ENCODE assay signal across 1 cellular context in the genomic region with DNA sequence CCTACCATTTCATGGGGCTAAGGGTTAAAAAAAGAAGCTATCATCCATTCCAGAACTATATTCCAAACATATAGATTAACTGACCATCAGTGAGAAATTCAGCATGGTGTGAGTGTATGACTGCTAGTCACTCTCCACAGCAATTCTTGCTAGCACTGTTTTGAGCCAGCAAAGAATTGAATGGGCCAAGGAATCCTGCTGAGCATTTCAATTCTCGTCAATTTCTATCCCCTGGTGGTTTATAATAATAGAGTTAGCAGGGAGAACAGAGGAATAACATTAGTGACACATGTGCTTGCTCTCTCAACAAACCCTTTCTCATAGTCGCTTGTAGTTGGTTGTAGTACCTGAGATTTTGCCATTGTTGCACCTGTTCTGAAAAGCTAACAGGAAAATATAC.
TF ChIP-seq lines count a peak whose summit lies in the region.

No MANE protein-coding gene starts in this region.

TF ChIP-seq in GM23338, 12 proteins besides CTCF, POLR2A, EP300 and RAD21 (continued from another document):
- TF ChIP-seq ETS1 (IDR thresholded peaks at IDR 0.05) (no peak), REST (IDR thresholded peaks at IDR 0.05; ENCODE audit: unreplicated experiment) (no peak), CREB1 (CRISPR knock-in tag; IDR thresholded peaks at IDR 0.05; ENCODE audit: low read depth) (no peak), POLR2AphosphoS5 (IDR thresholded peaks at IDR 0.05; ENCODE audit: low read depth) (no peak), ZNF114 (CRISPR knock-in tag; IDR thresholded peaks at IDR 0.05) (no peak), NANOG (IDR thresholded peaks at IDR 0.05; ENCODE audit: borderline replicate concordance) (no peak), EZH2 (IDR thresholded peaks at IDR 0.05; ENCODE audit: low read depth, unreplicated experiment) (no peak), EZH2phosphoT487 (IDR thresholded peaks at IDR 0.05; ENCODE audit: unreplicated experiment) (no peak)
- TF ChIP-seq, protein P1, sequence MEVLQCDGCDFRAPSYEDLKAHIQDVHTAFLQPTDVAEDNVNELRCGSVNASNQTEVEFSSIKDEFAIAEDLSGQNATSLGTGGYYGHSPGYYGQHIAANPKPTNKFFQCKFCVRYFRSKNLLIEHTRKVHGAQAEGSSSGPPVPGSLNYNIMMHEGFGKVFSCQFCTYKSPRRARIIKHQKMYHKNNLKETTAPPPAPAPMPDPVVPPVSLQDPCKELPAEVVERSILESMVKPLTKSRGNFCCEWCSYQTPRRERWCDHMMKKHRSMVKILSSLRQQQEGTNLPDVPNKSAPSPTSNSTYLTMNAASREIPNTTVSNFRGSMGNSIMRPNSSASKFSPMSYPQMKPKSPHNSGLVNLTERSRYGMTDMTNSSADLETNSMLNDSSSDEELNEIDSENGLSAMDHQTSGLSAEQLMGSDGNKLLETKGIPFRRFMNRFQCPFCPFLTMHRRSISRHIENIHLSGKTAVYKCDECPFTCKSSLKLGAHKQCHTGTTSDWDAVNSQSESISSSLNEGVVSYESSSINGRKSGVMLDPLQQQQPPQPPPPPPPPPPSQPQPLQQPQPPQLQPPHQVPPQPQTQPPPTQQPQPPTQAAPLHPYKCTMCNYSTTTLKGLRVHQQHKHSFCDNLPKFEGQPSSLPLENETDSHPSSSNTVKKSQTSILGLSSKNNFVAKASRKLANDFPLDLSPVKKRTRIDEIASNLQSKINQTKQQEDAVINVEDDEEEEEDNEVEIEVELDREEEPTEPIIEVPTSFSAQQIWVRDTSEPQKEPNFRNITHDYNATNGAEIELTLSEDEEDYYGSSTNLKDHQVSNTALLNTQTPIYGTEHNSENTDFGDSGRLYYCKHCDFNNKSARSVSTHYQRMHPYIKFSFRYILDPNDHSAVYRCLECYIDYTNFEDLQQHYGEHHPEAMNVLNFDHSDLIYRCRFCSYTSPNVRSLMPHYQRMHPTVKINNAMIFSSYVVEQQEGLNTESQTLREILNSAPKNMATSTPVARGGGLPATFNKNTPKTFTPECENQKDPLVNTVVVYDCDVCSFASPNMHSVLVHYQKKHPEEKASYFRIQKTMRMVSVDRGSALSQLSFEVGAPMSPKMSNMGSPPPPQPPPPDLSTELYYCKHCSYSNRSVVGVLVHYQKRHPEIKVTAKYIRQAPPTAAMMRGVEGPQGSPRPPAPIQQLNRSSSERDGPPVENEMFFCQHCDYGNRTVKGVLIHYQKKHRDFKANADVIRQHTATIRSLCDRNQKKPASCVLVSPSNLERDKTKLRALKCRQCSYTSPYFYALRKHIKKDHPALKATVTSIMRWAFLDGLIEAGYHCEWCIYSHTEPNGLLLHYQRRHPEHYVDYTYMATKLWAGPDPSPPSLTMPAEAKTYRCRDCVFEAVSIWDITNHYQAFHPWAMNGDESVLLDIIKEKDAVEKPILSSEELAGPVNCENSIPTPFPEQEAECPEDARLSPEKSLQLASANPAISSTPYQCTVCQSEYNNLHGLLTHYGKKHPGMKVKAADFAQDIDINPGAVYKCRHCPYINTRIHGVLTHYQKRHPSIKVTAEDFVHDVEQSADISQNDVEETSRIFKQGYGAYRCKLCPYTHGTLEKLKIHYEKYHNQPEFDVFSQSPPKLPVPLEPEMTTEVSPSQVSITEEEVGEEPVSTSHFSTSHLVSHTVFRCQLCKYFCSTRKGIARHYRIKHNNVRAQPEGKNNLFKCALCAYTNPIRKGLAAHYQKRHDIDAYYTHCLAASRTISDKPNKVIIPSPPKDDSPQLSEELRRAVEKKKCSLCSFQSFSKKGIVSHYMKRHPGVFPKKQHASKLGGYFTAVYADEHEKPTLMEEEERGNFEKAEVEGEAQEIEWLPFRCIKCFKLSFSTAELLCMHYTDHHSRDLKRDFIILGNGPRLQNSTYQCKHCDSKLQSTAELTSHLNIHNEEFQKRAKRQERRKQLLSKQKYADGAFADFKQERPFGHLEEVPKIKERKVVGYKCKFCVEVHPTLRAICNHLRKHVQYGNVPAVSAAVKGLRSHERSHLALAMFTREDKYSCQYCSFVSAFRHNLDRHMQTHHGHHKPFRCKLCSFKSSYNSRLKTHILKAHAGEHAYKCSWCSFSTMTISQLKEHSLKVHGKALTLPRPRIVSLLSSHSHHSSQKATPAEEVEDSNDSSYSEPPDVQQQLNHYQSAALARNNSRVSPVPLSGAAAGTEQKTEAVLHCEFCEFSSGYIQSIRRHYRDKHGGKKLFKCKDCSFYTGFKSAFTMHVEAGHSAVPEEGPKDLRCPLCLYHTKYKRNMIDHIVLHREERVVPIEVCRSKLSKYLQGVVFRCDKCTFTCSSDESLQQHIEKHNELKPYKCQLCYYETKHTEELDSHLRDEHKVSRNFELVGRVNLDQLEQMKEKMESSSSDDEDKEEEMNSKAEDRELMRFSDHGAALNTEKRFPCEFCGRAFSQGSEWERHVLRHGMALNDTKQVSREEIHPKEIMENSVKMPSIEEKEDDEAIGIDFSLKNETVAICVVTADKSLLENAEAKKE (CRISPR knock-in tag; IDR thresholded peaks at IDR 0.05) = no peak
